8 cellular contexts compared by ENCODE assay signal in the genomic region with DNA sequence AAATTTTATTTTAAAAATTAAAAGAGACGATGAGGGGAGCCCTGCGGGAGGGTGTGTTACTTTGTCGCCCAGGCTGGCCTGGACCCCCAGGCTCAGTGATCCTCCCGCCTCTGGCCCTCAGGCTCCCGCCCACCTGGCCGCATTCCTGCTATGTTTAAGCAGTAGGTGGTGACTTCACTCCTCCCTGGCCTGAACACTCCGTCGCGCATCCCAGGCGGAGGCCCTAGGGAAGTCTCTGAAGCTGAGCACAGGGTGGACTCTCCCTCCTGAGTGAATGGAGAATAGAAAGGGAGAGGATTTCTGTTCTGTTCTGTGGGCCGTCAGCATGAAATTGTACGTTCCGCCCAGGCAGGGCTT. TPM values are rescaled to one million over a fixed set of nuclear protein-coding genes. Genes with fewer than 3 reads are reported as not detected.
DNase-seq lines count a peak whose midpoint lies in the region; ATAC-seq and TF ChIP-seq lines count a peak whose summit lies in the region.
"Not testable (repeated sequence)": the region's sequence is repeated elsewhere in the genome, so short reads cannot be mapped to it uniquely, and the experiment has no call there.

No MANE protein-coding gene starts in this region.

- not testable (repeated sequence) for H3K18ac ChIP-seq in mesendoderm (ENCODE audit: low read length)

- H3K79me1 ChIP-seq in mesendoderm (ENCODE audit: low read length), result not testable (repeated sequence)

- not testable (repeated sequence) for H3K23ac ChIP-seq in mesendoderm (ENCODE audit: low read length)

- H4K5ac ChIP-seq in mesendoderm (ENCODE audit: low read length), result not testable (repeated sequence)

- H3K9ac ChIP-seq in mesendoderm (ENCODE audit: low read length), result peak overlapping the region; percentile 71

- H4K8ac ChIP-seq in mesendoderm (ENCODE audit: low read depth, low read length), result not testable (repeated sequence)

- H3K4me2 ChIP-seq in mesendoderm (ENCODE audit: low read length), result peak overlapping the region; percentile 45

- not testable (repeated sequence) for H3K4me1 ChIP-seq in breast epithelium; cardiac muscle cell (ENCODE audit: low read depth); mesendoderm (ENCODE audit: control insufficient read depth, low read depth, low read length)

- peak; percentile 71 for DNase-seq in NCI-H128 (lab: John Stamatoyannopoulos, UW; ENCODE audit: unreplicated experiment)
- DNase-seq in breast epithelium (ENCODE audit: low spot score in 2 of 2), result peak; percentile 24 to 54
- DNase-seq in cardiac muscle cell (ENCODE audit: low read depth in 1 of 2, low spot score in 1 of 2), result peak in 1 of 2 donors; percentile 57
- peak; percentile 95 for DNase-seq in mesendoderm
- DNase-seq in skeletal muscle cell (ENCODE audit: low read depth), result peak; percentile 0

- H2BK15ac ChIP-seq in mesendoderm (replicated peaks; ENCODE audit: low read depth), result not testable (repeated sequence)

- intact Hi-C loops in breast epithelium (cut with DNase I; ENCODE audit: low total_unique reads), result not testable (repeated sequence)

- not testable (repeated sequence) for H2BK120ac ChIP-seq in mesendoderm (ENCODE audit: low read depth, low read length)

- ATAC-seq in activated CD4-positive, CD25-positive, alpha-beta regulatory T cell treated with anti-CD3 and anti-CD28 coated beads, Interleukin-2, amount 50 U/mL, for 24 hours, result peak; percentile 2 to 4

- not testable (repeated sequence) for H3K4ac ChIP-seq in mesendoderm (ENCODE audit: low read depth, low read length)

- H3K9me3 ChIP-seq in breast epithelium; cardiac muscle cell (ENCODE audit: low read depth): not testable (repeated sequence)

- peak overlapping the region; percentile 76 for H3K56ac ChIP-seq in mesendoderm (ENCODE audit: low read length)

- H3K27ac ChIP-seq in 22Rv1 (peak overlapping the region; percentile 94), breast epithelium (peak overlapping the region; percentile 84 to 90), cardiac muscle cell (peak overlapping the region; percentile 91), mesendoderm (ENCODE audit: low read depth, low read length) (peak overlapping the region; percentile 74)

- not testable (repeated sequence) for H3K27me3 ChIP-seq in breast epithelium; cardiac muscle cell; mesendoderm (ENCODE audit: insufficient read depth, low read length, poor library complexity)

- H3K4me3 ChIP-seq in GM12875 (ENCODE audit: low read depth, low read length), result peak overlapping the region; percentile 51
- H3K4me3 ChIP-seq in breast epithelium, result peak overlapping the region; percentile 83 to 84 (median 84)
- H3K4me3 ChIP-seq in cardiac muscle cell, result peak overlapping the region; percentile 67
- H3K4me3 ChIP-seq in mesendoderm (ENCODE audit: low read length), result not testable (repeated sequence)
- H3K4me3 ChIP-seq in skeletal muscle cell (ENCODE audit: low read depth, low read length), result peak overlapping the region; percentile 95

- H2BK5ac ChIP-seq in mesendoderm (ENCODE audit: low read length), result not testable (repeated sequence)

- not testable (repeated sequence) for H2AK5ac ChIP-seq in mesendoderm (ENCODE audit: low read length)

- H3K36me3 ChIP-seq in breast epithelium; cardiac muscle cell; mesendoderm (ENCODE audit: control insufficient read depth, insufficient read depth, low read length): not testable (repeated sequence)

- TF ChIP-seq CTCF in 22Rv1 (IDR thresholded peaks at IDR 0.05); GM12875 (IDR thresholded peaks at IDR 0.05; ENCODE audit: borderline replicate concordance, insufficient read depth, low read depth, low read length); breast epithelium (IDR thresholded peaks at IDR 0.05); cardiac muscle cell (IDR thresholded peaks at IDR 0.05; ENCODE audit: low read depth, low read length): not testable (repeated sequence)

- not testable (repeated sequence) for TF ChIP-seq POLR2A in breast epithelium (IDR thresholded peaks at IDR 0.05)

- no CpG with 5 or more reads among the region's 13 CpGs for WGBS in mesendoderm (ENCODE audit: extremely low coverage, insufficient coverage, low lambda C conversion rate)

- not testable (repeated sequence) for H3K79me2 ChIP-seq in mesendoderm (ENCODE audit: control insufficient read depth, insufficient read depth, low read length)

RNA-seq across cellular contexts. Expression of a gene that starts 0.5 kb away (rescaled TPM):
- total RNA-seq in breast epithelium, result 10 to 100 TPM; 14.6 to 27.5 (median 21.0) TPM
- 6.3 and 13.5 TPM in 2 replicates for total RNA-seq in cardiac muscle cell
- polyA plus RNA-seq in cardiac muscle cell, result 10.8 and 11.0 TPM in 2 replicates
- 11.5 TPM for polyA plus RNA-seq in mesendoderm (2013, experiment 1 of 2)
- 11.2 TPM for polyA plus RNA-seq in mesendoderm (2013, experiment 2 of 2)

RNA-seq across cellular contexts. Expression of a gene that starts 42.2 kb away (rescaled TPM):
- total RNA-seq in breast epithelium (10 to 100 TPM; 20.6 to 35.1 (median 21.3) TPM), cardiac muscle cell (19.0 and 22.9 TPM in 2 replicates)
- polyA plus RNA-seq in cardiac muscle cell, result 6.2 and 11.3 TPM in 2 replicates
- 9.5 TPM for polyA plus RNA-seq in mesendoderm (2013, experiment 1 of 2)
- 8.9 TPM for polyA plus RNA-seq in mesendoderm (2013, experiment 2 of 2)
